In genomic region chr17:76701471-76701967, GRCh38 we compare ENCODE assay signal across 8 cellular contexts. TPM values are rescaled to one million over a fixed set of nuclear protein-coding genes. Genes with fewer than 3 reads are reported as not detected.
DNase-seq lines count a peak whose midpoint lies in the region; ATAC-seq and TF ChIP-seq lines count a peak whose summit lies in the region.
"Had no signal": no experiment of that assay in that cellular context is flagged by ENCODE, and none has a peak within 500 bp of the region (broad histone marks: within the 10 kb centered on the region; RNA-seq: fewer than 3 reads in every experiment).

No MANE protein-coding gene starts in this region.

- peaks cover under 1% of the 10 kb centered on the region for H3K27me3 Mint-ChIP-seq in activated CD4-positive, alpha-beta T cell treated with anti-CD3 and anti-CD28 coated beads, Interleukin-2, amount 10 ng/mL, durations not matched to agents 24 days and 14 days
- H3K27me3 Mint-ChIP-seq: activated CD4-positive, alpha-beta T cell treated with anti-CD3 and anti-CD28 coated beads, Interleukin-2, amount 10 ng/mL, durations not matched to agents 7 days and 5 days; central memory CD8-positive, alpha-beta T cell had no signal

- peak overlapping the region; percentile 62 for H2AFZ ChIP-seq in parathyroid adenoma

- no peak for TF ChIP-seq CTCF in parathyroid adenoma (IDR thresholded peaks at IDR 0.05)

- H3K27ac Mint-ChIP-seq in activated CD4-positive, alpha-beta T cell treated with anti-CD3 and anti-CD28 coated beads, Interleukin-2, amount 10 ng/mL, durations not matched to agents 24 days and 14 days: no peak overlapping the region
- H3K27ac Mint-ChIP-seq: activated CD4-positive, alpha-beta T cell treated with anti-CD3 and anti-CD28 coated beads, Interleukin-2, amount 10 ng/mL, durations not matched to agents 7 days and 5 days had no signal

- H3K27me3 ChIP-seq in endocrine pancreas (ENCODE audit: control insufficient read depth, insufficient read depth, low read length) (no peaks in the 10 kb centered on the region), parathyroid adenoma (ENCODE audit: control insufficient read depth, insufficient read depth, low read length) (no peaks in the 10 kb centered on the region)

- no peaks in the 10 kb centered on the region for H3K9me3 Mint-ChIP-seq in activated CD4-positive, alpha-beta T cell treated with anti-CD3 and anti-CD28 coated beads, Interleukin-2, amount 10 ng/mL, durations not matched to agents 24 days and 14 days
- H3K9me3 Mint-ChIP-seq: activated CD4-positive, alpha-beta T cell treated with anti-CD3 and anti-CD28 coated beads, Interleukin-2, amount 10 ng/mL, durations not matched to agents 7 days and 5 days; central memory CD8-positive, alpha-beta T cell had no signal

- H3K9me3 ChIP-seq in endocrine pancreas (ENCODE audit: control insufficient read depth, low read length) (no peaks in the 10 kb centered on the region), parathyroid adenoma (ENCODE audit: control insufficient read depth, low read length) (no peaks in the 10 kb centered on the region)

- H3K27ac ChIP-seq in parathyroid adenoma: peak overlapping the region; percentile 87

- H3K4me1 Mint-ChIP-seq in activated CD4-positive, alpha-beta T cell treated with anti-CD3 and anti-CD28 coated beads, Interleukin-2, amount 10 ng/mL, durations not matched to agents 24 days and 14 days: no peaks in the 10 kb centered on the region

- DNase-seq in EL (peak; percentile 33), GOT3 (lab: John Stamatoyannopoulos, UW) (no peak)
- no peak for DNase-seq in activated CD4-positive, alpha-beta T cell treated with anti-CD3 and anti-CD28 coated beads, Interleukin-2, amount 10 ng/mL, durations not matched to agents 24 days and 14 days
- DNase-seq: activated CD4-positive, alpha-beta T cell treated with anti-CD3 and anti-CD28 coated beads, Interleukin-2, amount 10 ng/mL, durations not matched to agents 7 days and 5 days had no signal

- H3K4me1 ChIP-seq in endocrine pancreas (ENCODE audit: control insufficient read depth, insufficient read depth, low read length) (peaks cover under 1% of the 10 kb centered on the region), parathyroid adenoma (peaks cover 49% of the 10 kb centered on the region)

- peak overlapping the region; percentile 68 for H3K4me2 ChIP-seq in parathyroid adenoma (ENCODE audit: low read length)

- H3K36me3 Mint-ChIP-seq in activated CD4-positive, alpha-beta T cell treated with anti-CD3 and anti-CD28 coated beads, Interleukin-2, amount 10 ng/mL, durations not matched to agents 24 days and 14 days (ENCODE audit: low read depth): no peaks in the 10 kb centered on the region

- intact Hi-C loops in activated CD4-positive, alpha-beta T cell treated with anti-CD3 and anti-CD28 coated beads, Interleukin-2, amount 10 ng/mL, durations not matched to agents 24 days and 14 days (cut with micrococcal nuclease): no loop called here

- H3K36me3 ChIP-seq in endocrine pancreas (ENCODE audit: control insufficient read depth, insufficient read depth, low read length) (no peaks in the 10 kb centered on the region), parathyroid adenoma (ENCODE audit: control insufficient read depth, insufficient read depth, low read length) (no peaks in the 10 kb centered on the region)

- peak overlapping the region; percentile 23 for H3K9ac ChIP-seq in endocrine pancreas (ENCODE audit: control insufficient read depth, insufficient read depth, low read length)
- H3K9ac ChIP-seq in parathyroid adenoma: no peak overlapping the region

- no peak for ATAC-seq in GM19324 (IDR thresholded peaks at IDR 0.05; ENCODE audit: low FRiP score, unreplicated experiment)

- H3K4me3 ChIP-seq in endocrine pancreas (ENCODE audit: control insufficient read depth, insufficient read depth, low read length) (no peak overlapping the region), parathyroid adenoma (ENCODE audit: low read depth, low read length) (peak overlapping the region; percentile 15)

- no peak overlapping the region for H3K4me3 Mint-ChIP-seq in activated CD4-positive, alpha-beta T cell treated with anti-CD3 and anti-CD28 coated beads, Interleukin-2, amount 10 ng/mL, durations not matched to agents 24 days and 14 days
- H3K4me3 Mint-ChIP-seq: activated CD4-positive, alpha-beta T cell treated with anti-CD3 and anti-CD28 coated beads, Interleukin-2, amount 10 ng/mL, durations not matched to agents 7 days and 5 days had no signal

- peaks cover 14% of the 10 kb centered on the region for H3K79me2 ChIP-seq in parathyroid adenoma

RNA-seq across cellular contexts. Expression of gene MXRA7, which starts 9.2 kb away (rescaled TPM):
- total RNA-seq in activated CD4-positive, alpha-beta T cell treated with anti-CD3 and anti-CD28 coated beads, Interleukin-2, amount 10 ng/mL, durations not matched to agents 24 days and 14 days: 3.4 and 3.7 TPM in 2 replicates

RNA-seq across cellular contexts. Expression of gene JMJD6, which starts 24.9 kb away (rescaled TPM):
- total RNA-seq in activated CD4-positive, alpha-beta T cell treated with anti-CD3 and anti-CD28 coated beads, Interleukin-2, amount 10 ng/mL, durations not matched to agents 24 days and 14 days: 82.5 and 86.3 TPM in 2 replicates

RNA-seq across cellular contexts. Expression of gene METTL23, which starts 25.1 kb away (rescaled TPM):
- total RNA-seq in activated CD4-positive, alpha-beta T cell treated with anti-CD3 and anti-CD28 coated beads, Interleukin-2, amount 10 ng/mL, durations not matched to agents 24 days and 14 days: 32.9 and 35.5 TPM in 2 replicates

RNA-seq across cellular contexts. Expression of gene SRSF2, which starts 35.6 kb away (rescaled TPM):
- total RNA-seq in activated CD4-positive, alpha-beta T cell treated with anti-CD3 and anti-CD28 coated beads, Interleukin-2, amount 10 ng/mL, durations not matched to agents 24 days and 14 days: 515 and 539 TPM in 2 replicates

RNA-seq across cellular contexts. Expression of gene MFSD11, which starts 36.4 kb away (rescaled TPM):
- 15.1 and 15.3 TPM in 2 replicates for total RNA-seq in activated CD4-positive, alpha-beta T cell treated with anti-CD3 and anti-CD28 coated beads, Interleukin-2, amount 10 ng/mL, durations not matched to agents 24 days and 14 days
